In genomic region chr2:32699151-32699550, GRCh38 we compare ENCODE assay signal across 23 cellular contexts.
"Had no signal": no experiment of that assay in that cellular context is flagged by ENCODE, and none has a peak within 500 bp of the region (broad histone marks: within the 10 kb centered on the region; RNA-seq: fewer than 3 reads in every experiment).

No MANE protein-coding gene starts in this region.

- H3K4me2 ChIP-seq: smooth muscle cell had no signal

- H3K4me3 ChIP-seq: dorsolateral prefrontal cortex, gastrocnemius medialis, prostate gland, right atrium auricular region, smooth muscle cell, suprapubic skin, transverse colon, vagina had no signal

- H3K27me3 ChIP-seq: dorsolateral prefrontal cortex, gastrocnemius medialis, right atrium auricular region, suprapubic skin, transverse colon, vagina had no signal

- H3K9me3 ChIP-seq: gastrocnemius medialis, prostate gland, right atrium auricular region, suprapubic skin, transverse colon, vagina had no signal

- H3K27ac ChIP-seq: dorsolateral prefrontal cortex, epithelial cell of prostate, gastrocnemius medialis, prostate gland, right atrium auricular region, suprapubic skin, transverse colon, vagina had no signal

- DNase-seq: dorsolateral prefrontal cortex; effector CD4-positive, alpha-beta T cell; foreskin fibroblast; gastrocnemius medialis; head of caudate nucleus; kidney; mesenchymal stem cell; midbrain; naive thymus-derived CD4-positive, alpha-beta T cell; nucleus accumbens; stimulated activated CD4-positive, alpha-beta T cell treated with anti-CD3 and anti-CD28 coated beads, Interleukin-12 subunit alpha, Interleukin-12 subunit beta, amount 100 ng/mL, for 4 hours; stimulated activated CD4-positive, alpha-beta T cell treated with anti-CD3 and anti-CD28 coated beads, Interleukin-1b, Interleukin-23, amount 100 ng/mL, for 48 hours; stimulated activated CD4-positive, alpha-beta T cell treated with anti-CD3 and anti-CD28 coated beads, Interleukin-4, amount 100 ng/mL, for 1 hour; stimulated activated CD8-positive, alpha-beta memory T cell treated with anti-CD3 and anti-CD28 coated beads, Interleukin-4, amount 100 ng/mL, for 48 hours; stimulated activated naive CD4-positive, alpha-beta T cell; stimulated activated naive CD8-positive, alpha-beta T cell treated with anti-CD3 and anti-CD28 coated beads, Interleukin-15, amount 100 ng/mL, for 72 hours; transverse colon had no signal

- H3K36me3 ChIP-seq: prostate gland, right atrium auricular region had no signal

- H3K4me1 ChIP-seq: prostate gland, suprapubic skin, transverse colon, vagina had no signal
